ENCODE assay signal across 29 cellular contexts in genomic region chr5:94140300-94140699, GRCh38.
"Had no signal": no experiment of that assay in that cellular context is flagged by ENCODE, and none has a peak within 500 bp of the region (broad histone marks: within the 10 kb centered on the region; RNA-seq: fewer than 3 reads in every experiment).

No MANE protein-coding gene starts in this region.

- DNase-seq: activated CD4-positive, alpha-beta memory T cell treated with anti-CD3 and anti-CD28 coated beads, Interleukin-2, amount 10 ng/mL, durations not matched to agents 7 days and 5 days; activated CD4-positive, alpha-beta T cell treated with anti-CD3 and anti-CD28 coated beads for 1 hour; activated CD4-positive, alpha-beta T cell treated with anti-CD3 and anti-CD28 coated beads for 36 hours; activated CD4-positive, alpha-beta T cell treated with anti-CD3 and anti-CD28 coated beads for 48 hours; activated CD4-positive, alpha-beta T cell treated with anti-CD3 and anti-CD28 coated beads, Interleukin-2, amount 10 ng/mL, durations not matched to agents 7 days and 5 days; activated CD4-positive, alpha-beta T cell treated with anti-CD3 and anti-CD28 coated beads, Interleukin-2, amount 50 U/mL, for 48 hours; activated CD4-positive, CD25-positive, alpha-beta regulatory T cell; activated CD8-positive, alpha-beta memory T cell treated with anti-CD3 and anti-CD28 coated beads for 24 hours; activated CD8-positive, alpha-beta memory T cell treated with anti-CD3 and anti-CD28 coated beads, Interleukin-2, amount 10 ng/mL, durations not matched to agents 7 days and 5 days; activated CD8-positive, alpha-beta memory T cell treated with anti-CD3 and anti-CD28 coated beads, Interleukin-2, amount 50 U/mL, for 48 hours; activated CD8-positive, alpha-beta T cell treated with anti-CD3 and anti-CD28 coated beads, Interleukin-2, amount 10 ng/mL, durations not matched to agents 7 days and 5 days; activated effector memory CD4-positive, alpha-beta T cell treated with Interleukin-2 at 50 U/mL for 16 hours; activated gamma-delta T cell; activated naive CD4-positive, alpha-beta T cell treated with anti-CD3 and anti-CD28 coated beads, Interleukin-2, amount 10 ng/mL, durations not matched to agents 7 days and 5 days; activated naive CD4-positive, alpha-beta T cell treated with Interleukin-2 at 50 U/mL for 16 hours; activated naive CD8-positive, alpha-beta T cell treated with anti-CD3 and anti-CD28 coated beads, Interleukin-2, amount 10 ng/mL, durations not matched to agents 7 days and 5 days; activated naive CD8-positive, alpha-beta T cell treated with anti-CD3 and anti-CD28 coated beads, Interleukin-2, amount 50 U/mL, for 24 hours; activated T-cell treated with anti-CD3 and anti-CD28 coated beads, Interleukin-2, amount 50 U/mL, for 24 hours; activated T-cell treated with anti-CD3 and anti-CD28 coated beads, Interleukin-2, amount 50 U/mL, for 48 hours; amygdala; anterior cingulate cortex; central memory CD4-positive, alpha-beta T cell; T-helper 2 cell; T-helper 9 cell; WERI-Rb-1 had no signal

- H3K36me3 ChIP-seq: ascending aorta, cardiac muscle cell, WERI-Rb-1 had no signal

- H3K4me3 ChIP-seq: ascending aorta, cardiac muscle cell had no signal

- H3K27me3 ChIP-seq: ascending aorta, cardiac muscle cell had no signal

- FAIRE-seq: bronchial epithelial cell, colon had no signal
